25 cellular contexts compared by ENCODE assay signal in genomic region chr17:4246674-4247073, GRCh38.
"Had no signal": no experiment of that assay in that cellular context is flagged by ENCODE, and none has a peak within 500 bp of the region (broad histone marks: within the 10 kb centered on the region; RNA-seq: fewer than 3 reads in every experiment).

No MANE protein-coding gene starts in this region.

- H3K4me3 ChIP-seq: body of pancreas, mucosa of descending colon, right lobe of liver, skin epidermis, stomach, suprapubic skin, upper lobe of left lung had no signal

- H3K9me3 Mint-ChIP-seq: activated B cell treated with CpG ODN at 0.5 μM for 24 hours; activated CD4-positive, alpha-beta memory T cell treated with anti-CD3 and anti-CD28 coated beads for 36 hours; activated naive CD4-positive, alpha-beta T cell treated with anti-CD3 and anti-CD28 coated beads, Interleukin-2, amount 10 ng/mL, durations not matched to agents 7 days and 5 days; memory B cell; neural crest cell; stimulated activated memory B cell treated with anti-CD40 and anti-IgM and Interleukin-4, amounts not matched to agents 10 μg/mL and 1 μg/mL and 100 μg/mL, for 72 hours had no signal

- DNase-seq: activated B cell treated with CpG ODN at 0.5 μM for 24 hours; activated CD4-positive, alpha-beta memory T cell treated with anti-CD3 and anti-CD28 coated beads for 36 hours; activated CD4-positive, alpha-beta T cell treated with anti-CD3 and anti-CD28 coated beads for 4 hours; activated effector memory CD4-positive, alpha-beta T cell treated with anti-CD3 and anti-CD28 coated beads, Interleukin-2, amount 50 U/mL, for 16 hours; activated naive CD4-positive, alpha-beta T cell treated with anti-CD3 and anti-CD28 coated beads, Interleukin-2, amount 10 ng/mL, durations not matched to agents 7 days and 5 days; activated T-cell treated with anti-CD3 and anti-CD28 coated beads for 4 hours; anterior cingulate cortex; body of pancreas; caudate nucleus; erythroblast; foreskin melanocyte; hippocampal formation; left ventricle myocardium superior; mucosa of descending colon; occipital lobe; right lobe of liver; stimulated activated CD4-positive, alpha-beta T cell treated with anti-CD3 and anti-CD28 coated beads, Interleukin-2, amount 100 ng/mL, for 24 hours; stomach; T1000; upper lobe of left lung had no signal

- H3K27me3 Mint-ChIP-seq: activated B cell treated with CpG ODN at 0.5 μM for 24 hours; activated CD4-positive, alpha-beta memory T cell treated with anti-CD3 and anti-CD28 coated beads for 36 hours; activated naive CD4-positive, alpha-beta T cell treated with anti-CD3 and anti-CD28 coated beads, Interleukin-2, amount 10 ng/mL, durations not matched to agents 7 days and 5 days; memory B cell; stimulated activated memory B cell treated with anti-CD40 and anti-IgM and Interleukin-4, amounts not matched to agents 10 μg/mL and 1 μg/mL and 100 μg/mL, for 72 hours had no signal

- H3K9me3 ChIP-seq: body of pancreas, mucosa of descending colon, right lobe of liver, stomach, suprapubic skin, upper lobe of left lung had no signal

- H3K27ac Mint-ChIP-seq: activated B cell treated with CpG ODN at 0.5 μM for 24 hours; activated CD4-positive, alpha-beta memory T cell treated with anti-CD3 and anti-CD28 coated beads for 36 hours; memory B cell had no signal

- ATAC-seq: body of pancreas; left ventricle myocardium superior; mucosa of descending colon; right lobe of liver; stimulated activated memory B cell treated with anti-CD40 and anti-IgM and Interleukin-4, amounts not matched to agents 10 μg/mL and 1 μg/mL and 100 μg/mL, for 72 hours had no signal

- H3K27me3 ChIP-seq: body of pancreas, right lobe of liver, stomach, suprapubic skin, upper lobe of left lung had no signal

- H3K27ac ChIP-seq: right lobe of liver had no signal

- H3K4me3 Mint-ChIP-seq: activated B cell treated with CpG ODN at 0.5 μM for 24 hours; activated CD4-positive, alpha-beta memory T cell treated with anti-CD3 and anti-CD28 coated beads for 36 hours; activated naive CD4-positive, alpha-beta T cell treated with anti-CD3 and anti-CD28 coated beads, Interleukin-2, amount 10 ng/mL, durations not matched to agents 7 days and 5 days; memory B cell; neural crest cell; stimulated activated memory B cell treated with anti-CD40 and anti-IgM and Interleukin-4, amounts not matched to agents 10 μg/mL and 1 μg/mL and 100 μg/mL, for 72 hours had no signal
